ENCODE assay signal across 8 cellular contexts in the genomic region with DNA sequence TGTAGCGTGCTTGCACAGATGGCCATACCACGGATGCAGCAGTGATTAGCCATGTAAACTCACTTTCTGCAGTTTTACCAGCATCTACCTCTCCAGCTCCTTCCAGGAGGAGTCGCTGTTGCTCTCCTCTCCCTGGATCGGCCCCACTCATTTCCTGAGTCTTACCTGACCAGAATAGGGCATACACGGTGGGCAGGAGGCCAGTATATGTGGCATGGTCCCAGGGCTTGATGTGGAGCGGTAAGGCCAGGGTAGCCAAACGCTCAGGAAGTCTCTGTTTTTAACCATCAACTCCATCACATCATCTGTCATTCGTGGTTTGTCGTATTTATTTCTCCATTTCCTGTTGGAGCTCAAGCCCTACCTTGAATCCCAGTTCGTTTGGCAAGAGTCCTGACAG.
DNase-seq lines count a peak whose midpoint lies in the region; ATAC-seq and TF ChIP-seq lines count a peak whose summit lies in the region.

No MANE protein-coding gene starts in this region.

- no peaks in the 10 kb centered on the region for H3K27me3 Mint-ChIP-seq in activated CD4-positive, alpha-beta T cell treated with anti-CD3 and anti-CD28 coated beads, Interleukin-2, amount 10 ng/mL, durations not matched to agents 7 days and 5 days

- no peaks in the 10 kb centered on the region for H3K27me3 ChIP-seq in upper lobe of left lung

- H3K4me1 ChIP-seq in upper lobe of left lung: peaks cover 0 to 8% (median 0%) of the 10 kb centered on the region in 4 donors

- no peaks in the 10 kb centered on the region for H3K36me3 Mint-ChIP-seq in activated CD4-positive, alpha-beta T cell treated with anti-CD3 and anti-CD28 coated beads, Interleukin-2, amount 10 ng/mL, durations not matched to agents 7 days and 5 days (ENCODE audit: low read depth)

- H3K9me3 Mint-ChIP-seq in activated CD4-positive, alpha-beta T cell treated with anti-CD3 and anti-CD28 coated beads, Interleukin-2, amount 10 ng/mL, durations not matched to agents 7 days and 5 days: no peaks in the 10 kb centered on the region

- ATAC-seq in upper lobe of left lung (ENCODE audit: low FRiP score in 2 of 2) (no peak), HG03571 (IDR thresholded peaks at IDR 0.05; ENCODE audit: unreplicated experiment) (no peak), GM18870 (IDR thresholded peaks at IDR 0.05; ENCODE audit: unreplicated experiment) (no peak), GM21786 (IDR thresholded peaks at IDR 0.05; ENCODE audit: unreplicated experiment) (no peak)

- peak overlapping the region; percentile 10 for H3K27ac Mint-ChIP-seq in activated CD4-positive, alpha-beta T cell treated with anti-CD3 and anti-CD28 coated beads, Interleukin-2, amount 10 ng/mL, durations not matched to agents 7 days and 5 days

- H3K4me3 ChIP-seq in upper lobe of left lung: no peak overlapping the region

- DNase-seq in GM10248 (ENCODE audit: extremely low spot score): peak; percentile 19
- peak; percentile 15 for DNase-seq in HK-2 (ENCODE audit: unreplicated experiment)
- peak; percentile 23 for DNase-seq in activated CD4-positive, alpha-beta T cell treated with anti-CD3 and anti-CD28 coated beads, Interleukin-2, amount 10 ng/mL, durations not matched to agents 7 days and 5 days
- DNase-seq in iPS-NIHi11 (ENCODE audit: low spot score): peak; percentile 70
- peak in 1 of 2 donors; percentile 48 for DNase-seq in upper lobe of left lung

- CTCF ChIA-PET in GM10248 (lab: Yijun Ruan, JAX): interaction anchor here (0.9 to 2.4 kb wide), 8 partner anchors 8 to 1205 kb away, joined by 3 to 19 read pairs (median 4); no protein-coding TSS in a partner anchor
- CTCF ChIA-PET in activated CD4-positive, alpha-beta T cell treated with anti-CD3 and anti-CD28 coated beads, Interleukin-2, amount 10 ng/mL, durations not matched to agents 7 days and 5 days (lab: Charles Lee): interaction anchor here (0.9 to 1.0 kb wide), 2 partner anchors 9 to 74 kb away, joined by 3 read pairs; no protein-coding TSS in a partner anchor

- TF ChIP-seq CTCF in GM10248 (IDR thresholded peaks at IDR 0.05; ENCODE audit: control extremely low read depth, extremely low read depth, low read depth, missing control alignments): peak; percentile 21
- TF ChIP-seq CTCF in upper lobe of left lung (IDR thresholded peaks at IDR 0.05): peak in 5 of 6 experiments; percentile 30 to 60 (median 58)

- peaks cover 7% of the 10 kb centered on the region for H3K4me1 Mint-ChIP-seq in activated CD4-positive, alpha-beta T cell treated with anti-CD3 and anti-CD28 coated beads, Interleukin-2, amount 10 ng/mL, durations not matched to agents 7 days and 5 days

- H3K9me3 ChIP-seq in upper lobe of left lung: no peaks in the 10 kb centered on the region

- no peak overlapping the region for H3K27ac ChIP-seq in upper lobe of left lung

- H3K36me3 ChIP-seq in upper lobe of left lung: no peaks in the 10 kb centered on the region

- no peak for TF ChIP-seq EP300 in upper lobe of left lung (IDR thresholded peaks at IDR 0.05)

- no peak overlapping the region for H3K4me3 Mint-ChIP-seq in activated CD4-positive, alpha-beta T cell treated with anti-CD3 and anti-CD28 coated beads, Interleukin-2, amount 10 ng/mL, durations not matched to agents 7 days and 5 days

- POLR2A ChIA-PET in GM10248 (lab: Yijun Ruan, JAX): no interaction called here
- POLR2A ChIA-PET in activated CD4-positive, alpha-beta T cell treated with anti-CD3 and anti-CD28 coated beads, Interleukin-2, amount 10 ng/mL, durations not matched to agents 7 days and 5 days (lab: Charles Lee): no interaction called here

- TF ChIP-seq POLR2A in upper lobe of left lung (IDR thresholded peaks at IDR 0.05): no peak

- WGBS in upper lobe of left lung, 2 donors: 25 to 30% methylated on average over 10 of the region's 10 CpGs
